In genomic region chr15:78241017-78241416, GRCh38 we compare ENCODE assay signal across 9 cellular contexts. TPM values are rescaled to one million over a fixed set of nuclear protein-coding genes. Genes with fewer than 3 reads are reported as not detected.
DNase-seq lines count a peak whose midpoint lies in the region; ATAC-seq and TF ChIP-seq lines count a peak whose summit lies in the region.
"Had no signal": no experiment of that assay in that cellular context is flagged by ENCODE, and none has a peak within 500 bp of the region (broad histone marks: within the 10 kb centered on the region; RNA-seq: fewer than 3 reads in every experiment).

No MANE protein-coding gene starts in this region.

- intact Hi-C loops in Calu3 (cut with micrococcal nuclease; ENCODE audit: unreplicated experiment), result loop anchor here (1.0 to 5.0 kb wide), 4 partner anchors 44 to 274 kb away; partner anchors contain the start of gene CIB2
- intact Hi-C loops in naive thymus-derived CD4-positive, alpha-beta T cell (cut with micrococcal nuclease), result loop anchor here (1.0 to 5.0 kb wide), 11 partner anchors 46 to 331 kb away; partner anchors contain the start of gene CIB2 (in 2 of the 2)

- H4K20me1 ChIP-seq in OCI-LY1 (ENCODE audit: insufficient read depth, low read length), result no peaks in the 10 kb centered on the region

- H2AFZ ChIP-seq in OCI-LY1 (ENCODE audit: low read length), result no peak overlapping the region

- no peak overlapping the region for H3K4me2 ChIP-seq in OCI-LY1 (ENCODE audit: low read length)

- H3K9me3 ChIP-seq in OCI-LY1 (ENCODE audit: low read length), result no peaks in the 10 kb centered on the region
- no peaks in the 10 kb centered on the region for H3K9me3 ChIP-seq in naive thymus-derived CD4-positive, alpha-beta T cell (ENCODE audit: control insufficient read depth in 2 of 3, low read length in 3 of 3)

- no peak overlapping the region for H3K4me3 Mint-ChIP-seq in Calu3 (ENCODE audit: low read depth, unreplicated experiment)
- H3K4me3 Mint-ChIP-seq in naive thymus-derived CD4-positive, alpha-beta T cell, result no peak overlapping the region
- H3K4me3 Mint-ChIP-seq: activated naive CD4-positive, alpha-beta T cell treated with anti-CD3 and anti-CD28 coated beads, Interleukin-2, amount 50 U/mL, for 24 hours had no signal

- no peaks in the 10 kb centered on the region for H3K27me3 ChIP-seq in OCI-LY1 (ENCODE audit: insufficient read depth, low read length)
- H3K27me3 ChIP-seq in naive thymus-derived CD4-positive, alpha-beta T cell (ENCODE audit: control insufficient read depth in 2 of 2, insufficient read depth in 2 of 2, low read length in 2 of 2), result no peaks in the 10 kb centered on the region

- H3K9me3 Mint-ChIP-seq in Calu3 (ENCODE audit: low read depth, unreplicated experiment), result no peaks in the 10 kb centered on the region
- peaks cover 0 to 1% (median 0%) of the 10 kb centered on the region in 11 donors for H3K9me3 Mint-ChIP-seq in naive thymus-derived CD4-positive, alpha-beta T cell
- H3K9me3 Mint-ChIP-seq: activated naive CD4-positive, alpha-beta T cell treated with anti-CD3 and anti-CD28 coated beads, Interleukin-2, amount 50 U/mL, for 24 hours had no signal

- H3K27me3 Mint-ChIP-seq in Calu3 (ENCODE audit: unreplicated experiment), result peaks cover 18% of the 10 kb centered on the region
- H3K27me3 Mint-ChIP-seq in naive thymus-derived CD4-positive, alpha-beta T cell, result peaks cover 0 to 4% (median 0%) of the 10 kb centered on the region in 5 donors
- H3K27me3 Mint-ChIP-seq: activated naive CD4-positive, alpha-beta T cell treated with anti-CD3 and anti-CD28 coated beads, Interleukin-2, amount 50 U/mL, for 24 hours had no signal

- H3K9ac ChIP-seq in OCI-LY1 (ENCODE audit: low read length), result no peak overlapping the region

- TF ChIP-seq CTCF in Calu3 (IDR thresholded peaks at IDR 0.05; ENCODE audit: unreplicated experiment) (peak; percentile 92), OCI-LY1 (IDR thresholded peaks at IDR 0.05; ENCODE audit: low read length) (peak; percentile 69)

- ATAC-seq in HG03432 (IDR thresholded peaks at IDR 0.05; ENCODE audit: unreplicated experiment) (peak; percentile 57), esophagus mucosa (peak; percentile 89), GM19328 (IDR thresholded peaks at IDR 0.05; ENCODE audit: unreplicated experiment) (no peak)
- peak; percentile 94 for ATAC-seq in naive thymus-derived CD4-positive, alpha-beta T cell

- no peaks in the 10 kb centered on the region for H3K79me2 ChIP-seq in OCI-LY1 (ENCODE audit: insufficient read depth, low read length)

- H3K27ac Mint-ChIP-seq in Calu3 (ENCODE audit: unreplicated experiment), result no peak overlapping the region
- no peak overlapping the region for H3K27ac Mint-ChIP-seq in naive thymus-derived CD4-positive, alpha-beta T cell
- H3K27ac Mint-ChIP-seq: activated naive CD4-positive, alpha-beta T cell treated with anti-CD3 and anti-CD28 coated beads, Interleukin-2, amount 50 U/mL, for 24 hours had no signal

- peaks cover 9% of the 10 kb centered on the region for H3K4me1 Mint-ChIP-seq in Calu3 (ENCODE audit: low read depth, unreplicated experiment)
- peaks cover 0 to 4% (median 0%) of the 10 kb centered on the region in 7 donors for H3K4me1 Mint-ChIP-seq in naive thymus-derived CD4-positive, alpha-beta T cell

- no peaks in the 10 kb centered on the region for H3K9me2 ChIP-seq in OCI-LY1 (ENCODE audit: low read depth, low read length)

- H3K36me3 ChIP-seq in OCI-LY1 (ENCODE audit: insufficient read depth, low read length), result no peaks in the 10 kb centered on the region
- no peaks in the 10 kb centered on the region for H3K36me3 ChIP-seq in naive thymus-derived CD4-positive, alpha-beta T cell (ENCODE audit: control insufficient read depth in 2 of 3, insufficient read depth in 3 of 3, low read length in 3 of 3)

- POLR2A ChIA-PET in naive thymus-derived CD4-positive, alpha-beta T cell (lab: Charles Lee), result interaction anchor here (0.7 kb wide), 1 partner anchor 230 kb away, joined by 3 read pairs; no protein-coding TSS in a partner anchor

- H3F3A ChIP-seq in OCI-LY1 (ENCODE audit: insufficient read depth, low read length), result no peaks in the 10 kb centered on the region

- CTCF ChIA-PET in Calu3 (lab: Charles Lee), result interaction anchor here (0.7 to 4.1 kb wide), 7 partner anchors 46 to 331 kb away, joined by 3 to 22 read pairs (median 7); no protein-coding TSS in a partner anchor
- CTCF ChIA-PET in naive thymus-derived CD4-positive, alpha-beta T cell (lab: Charles Lee), result interaction anchor here (0.6 to 5.2 kb wide), 24 partner anchors 10 to 333 kb away, joined by 3 to 51 read pairs (median 4); partner anchors contain the start of gene CIB2

- H3K4me1 ChIP-seq in OCI-LY1 (ENCODE audit: insufficient read depth, low read length, severe bottlenecking), result no peaks in the 10 kb centered on the region
- H3K4me1 ChIP-seq in naive thymus-derived CD4-positive, alpha-beta T cell (ENCODE audit: control insufficient read depth in 2 of 2, insufficient read depth in 2 of 2, low read length in 2 of 2), result no peaks in the 10 kb centered on the region

- DNase-seq in Calu3, result peak; percentile 95
- DNase-seq in activated T-cell treated with anti-CD3 and anti-CD28 coated beads for 24 hours (ENCODE audit: low read depth), result peak; percentile 73
- peak; percentile 55 to 82 (median 69) for DNase-seq in naive thymus-derived CD4-positive, alpha-beta T cell
- DNase-seq in stimulated activated CD8-positive, alpha-beta memory T cell treated with anti-CD3 and anti-CD28 coated beads, Interleukin-7, amount 100 ng/mL, for 4 hours (ENCODE audit: low read depth in 2 of 2), result peak; percentile 49 to 62

- H3K4me3 ChIP-seq in OCI-LY1 (ENCODE audit: low read depth, low read length, poor library complexity, severe bottlenecking), result no peak overlapping the region
- H3K4me3 ChIP-seq in naive thymus-derived CD4-positive, alpha-beta T cell (ENCODE audit: low read length), result no peak overlapping the region

- BruUV-seq in Calu3 (replicated peaks; lab: Mats Ljungman, UMichigan), result no TSS peak

- H3K27ac ChIP-seq in OCI-LY1 (ENCODE audit: low read depth, low read length, poor library complexity, severe bottlenecking), result no peak overlapping the region
- no peak overlapping the region for H3K27ac ChIP-seq in naive thymus-derived CD4-positive, alpha-beta T cell (ENCODE audit: low read depth, low read length)

- no peaks in the 10 kb centered on the region for H3K36me3 Mint-ChIP-seq in Calu3 (ENCODE audit: insufficient read depth, unreplicated experiment)
- no peaks in the 10 kb centered on the region for H3K36me3 Mint-ChIP-seq in naive thymus-derived CD4-positive, alpha-beta T cell
- H3K36me3 Mint-ChIP-seq: activated naive CD4-positive, alpha-beta T cell treated with anti-CD3 and anti-CD28 coated beads, Interleukin-2, amount 50 U/mL, for 24 hours had no signal

RNA-seq across cellular contexts. Expression of gene ACSBG1, which starts 6.7 kb away (rescaled TPM):
- 0.45 and 0.49 TPM in 2 replicates for total RNA-seq in Calu3 (2022)
- not detected for total RNA-seq in esophagus mucosa
- total RNA-seq in naive thymus-derived CD4-positive, alpha-beta T cell, result under 1 TPM in 1 of 5 experiments, not detected in 4; 0.39 TPM
- polyA plus RNA-seq in naive thymus-derived CD4-positive, alpha-beta T cell, result under 1 TPM in 1 of 2 donors, not detected in 1; 0.06 TPM

RNA-seq across cellular contexts. Expression of gene DNAJA4, which starts 23.3 kb away (rescaled TPM):
- total RNA-seq in Calu3 (2022) (52.1 and 53.6 TPM in 2 replicates), esophagus mucosa (9.5 TPM)
- 10 to 100 TPM; 28.3 to 44.7 (median 38.1) TPM for total RNA-seq in naive thymus-derived CD4-positive, alpha-beta T cell
- polyA plus RNA-seq in naive thymus-derived CD4-positive, alpha-beta T cell, result 10 to 100 TPM in 1 of 2 donors, 1 to 10 TPM in 1; 9.9 to 18.1 TPM

RNA-seq across cellular contexts. Expression of gene SKIC8, which starts 58.4 kb away (rescaled TPM):
- total RNA-seq in Calu3 (2022) (67.8 and 72.8 TPM in 2 replicates), esophagus mucosa (38.3 TPM)
- 10 to 100 TPM; 26.7 to 48.7 (median 43.6) TPM for total RNA-seq in naive thymus-derived CD4-positive, alpha-beta T cell
- 10 to 100 TPM; 95.1 to 95.8 TPM for polyA plus RNA-seq in naive thymus-derived CD4-positive, alpha-beta T cell
